9 cellular contexts compared by ENCODE assay signal in the genomic region with DNA sequence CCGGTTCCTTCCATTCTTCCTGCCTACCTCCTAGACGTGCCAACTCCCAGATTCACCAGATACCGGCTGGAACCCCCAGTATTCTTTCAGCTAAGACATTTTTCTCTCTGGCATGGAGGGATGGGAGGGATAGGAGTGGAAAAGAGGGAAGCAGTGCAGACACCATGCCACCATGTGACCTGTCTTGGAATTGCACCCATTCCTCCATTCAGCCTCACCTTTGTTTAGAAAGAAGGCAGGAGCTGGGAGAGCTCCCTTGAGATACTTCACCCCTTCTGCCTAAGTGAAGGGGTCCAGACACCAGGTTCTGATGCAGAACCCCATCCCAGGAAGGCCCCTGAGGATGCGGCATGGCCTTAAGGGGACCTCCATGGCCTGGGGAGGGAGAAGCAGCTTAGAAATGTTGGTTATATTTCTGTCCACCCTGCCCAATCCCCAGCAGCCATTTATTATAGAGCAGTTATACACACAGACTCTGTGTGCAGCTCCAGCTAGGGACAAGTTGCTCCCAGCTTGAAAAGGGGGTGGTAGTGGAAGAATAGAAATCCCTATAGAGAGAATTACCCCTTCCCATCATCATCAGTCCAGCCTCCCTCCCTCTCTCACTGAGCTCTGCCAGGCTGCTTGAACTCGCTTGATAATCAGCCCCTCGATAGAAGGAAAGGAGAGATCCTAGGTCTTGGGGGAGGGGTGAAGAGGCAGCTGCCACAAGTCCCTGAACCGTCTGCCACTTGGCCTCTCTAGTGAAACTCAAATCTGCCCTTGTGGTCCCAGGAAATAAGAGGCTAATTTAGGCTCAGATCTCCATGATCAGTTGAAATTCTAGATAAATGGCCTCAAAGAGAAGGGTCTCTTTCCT. TPM values are rescaled to one million over a fixed set of nuclear protein-coding genes. Genes with fewer than 3 reads are reported as not detected.
DNase-seq lines count a peak whose midpoint lies in the region; ATAC-seq and TF ChIP-seq lines count a peak whose summit lies in the region.
"Had no signal": no experiment of that assay in that cellular context is flagged by ENCODE, and none has a peak within 500 bp of the region (broad histone marks: within the 10 kb centered on the region; RNA-seq: fewer than 3 reads in every experiment).

No MANE protein-coding gene starts in this region.

- H2BK15ac ChIP-seq in mesenchymal stem cell (ENCODE audit: low read depth, poor library complexity, severe bottlenecking) = no peak overlapping the region

- no peak overlapping the region for H2BK120ac ChIP-seq in mesenchymal stem cell (ENCODE audit: low read depth, low read length)

- H3K36me3 ChIP-seq in mesenchymal stem cell (ENCODE audit: control insufficient read depth in 1 of 2, insufficient read depth in 2 of 2, low read depth in 1 of 2, low read length in 2 of 2) (peaks cover 31 to 35% of the 10 kb centered on the region in 2 experiments), Karpas-422 (ENCODE audit: insufficient read depth, low read length) (no peaks in the 10 kb centered on the region)

- H3K4me2 ChIP-seq in mesenchymal stem cell (ENCODE audit: low read length, poor library complexity, severe bottlenecking) (no peak overlapping the region), Karpas-422 (ENCODE audit: low read depth, low read length, poor library complexity, severe bottlenecking) (no peak overlapping the region)

- TF ChIP-seq CTCF in GM12872 (IDR thresholded peaks at IDR 0.05; ENCODE audit: insufficient read depth, low read depth, low read length) = peak; percentile 75
- TF ChIP-seq CTCF in choroid plexus epithelial cell (conservative IDR thresholded peaks at IDR 0.05; ENCODE audit: low read depth, low read length) = peak; percentile 68

- H3K27me3 ChIP-seq in mesenchymal stem cell (ENCODE audit: control insufficient read depth in 1 of 2, insufficient read depth in 1 of 2, low read length in 2 of 2) (no peaks in the 10 kb centered on the region), Karpas-422 (ENCODE audit: low read length) (no peaks in the 10 kb centered on the region)

- no peak overlapping the region for H3K4me3 ChIP-seq in choroid plexus epithelial cell (ENCODE audit: low read depth, low read length)
- H3K4me3 ChIP-seq in mesenchymal stem cell (ENCODE audit: insufficient read depth in 1 of 2, low read depth in 1 of 2, low read length in 2 of 2) = no peak overlapping the region
- H3K4me3 ChIP-seq in Karpas-422 (ENCODE audit: low read length) = no peak overlapping the region

- no peaks in the 10 kb centered on the region for H3K9me2 ChIP-seq in Karpas-422 (replicated peaks; ENCODE audit: insufficient read depth, low read length)

- DNase-seq in ACHN (peak; percentile 48), NCI-H524 (lab: John Stamatoyannopoulos, UW) (peak; percentile 89 to 95), choroid plexus epithelial cell (ENCODE audit: low read depth) (peak; percentile 60), mesenchymal stem cell (peak; percentile 65), Karpas-422 (no peak)
- DNase-seq: naive B cell had no signal

- H2BK5ac ChIP-seq in mesenchymal stem cell (ENCODE audit: low read depth, low read length, poor library complexity, severe bottlenecking) = no peak overlapping the region

- H4K91ac ChIP-seq in mesenchymal stem cell (ENCODE audit: low read length) = no peak overlapping the region

- ATAC-seq in HG02642 (IDR thresholded peaks at IDR 0.05; ENCODE audit: poor library complexity, unreplicated experiment) (no peak), GM21526 (IDR thresholded peaks at IDR 0.05; ENCODE audit: low FRiP score, unreplicated experiment) (no peak)

- no peak overlapping the region for H2BK12ac ChIP-seq in mesenchymal stem cell (ENCODE audit: low read length in 2 of 2)

- H3K9me3 ChIP-seq in mesenchymal stem cell (ENCODE audit: control insufficient read depth, low read length) (no peaks in the 10 kb centered on the region), Karpas-422 (ENCODE audit: low read length) (no peaks in the 10 kb centered on the region)

- H3K4me1 ChIP-seq in mesenchymal stem cell (ENCODE audit: control insufficient read depth, insufficient read depth, low read depth, low read length) = peaks cover 49% of the 10 kb centered on the region
- peaks cover 13% of the 10 kb centered on the region for H3K4me1 ChIP-seq in Karpas-422 (ENCODE audit: low read length)

- 61% methylated on average over 4 of the region's 7 CpGs for WGBS in mesenchymal stem cell

- H4K8ac ChIP-seq in mesenchymal stem cell (ENCODE audit: low read length) = no peak overlapping the region

- peaks cover 18% of the 10 kb centered on the region for H3K79me1 ChIP-seq in mesenchymal stem cell (replicated peaks; ENCODE audit: low read length, poor library complexity, severe bottlenecking)

- no peak overlapping the region for H3K14ac ChIP-seq in mesenchymal stem cell (ENCODE audit: low read length in 2 of 2)

- H2AK5ac ChIP-seq in mesenchymal stem cell (ENCODE audit: low read length, severe bottlenecking) = no peak overlapping the region

- peak overlapping the region; percentile 78 for H3K9ac ChIP-seq in mesenchymal stem cell (ENCODE audit: low read length)
- no peak overlapping the region for H3K9ac ChIP-seq in Karpas-422 (ENCODE audit: low read length)

- no peak overlapping the region for H3K23ac ChIP-seq in mesenchymal stem cell (ENCODE audit: low read length in 2 of 2)

- H3K27ac ChIP-seq in mesenchymal stem cell (ENCODE audit: low read length, poor library complexity, severe bottlenecking) (peak overlapping the region; percentile 39), Karpas-422 (ENCODE audit: low read length) (no peak overlapping the region)

- H2AFZ ChIP-seq in mesenchymal stem cell (ENCODE audit: low read depth, low read length) = no peak overlapping the region
- H2AFZ ChIP-seq in Karpas-422 (ENCODE audit: low read length) = no peak overlapping the region

- no peak overlapping the region for H3K4ac ChIP-seq in mesenchymal stem cell (ENCODE audit: low read depth in 1 of 2, low read length in 2 of 2)

- in situ Hi-C loops in ACHN (cut with HindIII; ENCODE audit: low pct_ligation_motif_present, low pct_unique_long_range_greater_than_20kb, low sequenced_read_pairs) = no loop called here

- H4K20me1 ChIP-seq in Karpas-422 (ENCODE audit: insufficient read depth, low read depth, low read length) = peaks cover 9% of the 10 kb centered on the region; the same call in 1 of the 2 replicates

- no peak overlapping the region for H3K18ac ChIP-seq in mesenchymal stem cell (ENCODE audit: low read depth in 1 of 2, low read length in 2 of 2)

- no peaks in the 10 kb centered on the region for H3K79me2 ChIP-seq in Karpas-422 (ENCODE audit: low read length)

RNA-seq across cellular contexts. Expression of gene DNAJB5, which starts 5.1 kb away (rescaled TPM):
- polyA plus RNA-seq in mesenchymal stem cell (2013, experiment 1 of 2) = 18.0 TPM
- polyA plus RNA-seq in mesenchymal stem cell (2013, experiment 2 of 2) = 17.9 TPM
- total RNA-seq in Karpas-422 (2014; rRNA removed; shearing (Covaris generic); ENCODE audit: low replicate concordance) = 2.7 and 6.8 TPM in 2 replicates

RNA-seq across cellular contexts. Expression of gene PHF24, which starts 36.6 kb away (rescaled TPM):
- polyA plus RNA-seq in mesenchymal stem cell (2013, experiment 1 of 2) = 0.03 TPM
- polyA plus RNA-seq in mesenchymal stem cell (2013, experiment 2 of 2) = 0.01 TPM
- not detected in 2 replicates for total RNA-seq in Karpas-422 (2014; rRNA removed; shearing (Covaris generic); ENCODE audit: low replicate concordance)
